In the genomic region with DNA sequence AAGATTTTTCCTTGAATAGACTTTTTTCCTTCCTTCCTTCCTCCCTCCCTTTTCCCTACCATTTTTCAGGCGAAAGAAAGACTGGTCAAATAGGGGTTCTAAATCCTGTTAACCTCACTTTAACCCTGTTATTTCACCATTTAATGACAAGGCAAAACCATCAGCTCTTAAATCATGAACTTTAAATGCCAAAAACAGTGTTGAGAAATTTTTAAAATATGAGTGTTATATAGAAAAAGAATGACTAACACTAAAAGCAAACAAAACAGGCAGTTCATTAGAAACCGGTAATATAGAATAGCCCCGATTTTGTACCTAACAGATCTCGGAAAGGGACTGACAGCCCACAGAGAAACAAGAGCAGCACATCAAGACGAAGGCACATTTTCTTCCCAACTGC, we compare ENCODE assay signal across 8 cellular contexts.
A peak's percentile ranks its signal among the peaks of the same experiment; 100 is the strongest.
DNase-seq lines count a peak whose midpoint lies in the region; ATAC-seq and TF ChIP-seq lines count a peak whose summit lies in the region.

No MANE protein-coding gene starts in this region.

- peak; percentile 87 for DNase-seq in EH (ENCODE audit: low read depth)
- DNase-seq in astrocyte of the spinal cord (ENCODE audit: low read depth, low spot score): no peak
- no peak for DNase-seq in activated gamma-delta T cell treated with Interleukin-2 at 50 U/mL for 16 hours
- DNase-seq in NCI-H1092 (lab: John Stamatoyannopoulos, UW): no peak

- peak overlapping the region; percentile 38 to 48 for H3K9ac ChIP-seq in mucosa of rectum (ENCODE audit: low read depth in 1 of 2, low read length in 2 of 2)

- in situ Hi-C loops in astrocyte of the spinal cord (cut with HindIII; ENCODE audit: low sequenced_read_pairs): no loop called here

- peaks cover 8 to 13% of the 10 kb centered on the region in 2 donors for H3K4me1 ChIP-seq in mucosa of rectum (ENCODE audit: control insufficient read depth in 2 of 2, insufficient read depth in 2 of 2, low read length in 2 of 2)

- H3K9me3 ChIP-seq in mucosa of rectum (ENCODE audit: control insufficient read depth in 2 of 2, low read length in 2 of 2): no peaks in the 10 kb centered on the region

- no peaks in the 10 kb centered on the region for H3K27me3 ChIP-seq in mucosa of rectum (ENCODE audit: control insufficient read depth in 2 of 2, insufficient read depth in 2 of 2, low read length in 2 of 2)

- no peaks in the 10 kb centered on the region for H3K36me3 ChIP-seq in mucosa of rectum (ENCODE audit: control insufficient read depth in 2 of 2, insufficient read depth in 2 of 2, low read length in 2 of 2)

- H3K4me3 ChIP-seq in astrocyte of the spinal cord (ENCODE audit: low read depth, low read length): peak overlapping the region; percentile 51
- peak overlapping the region; percentile 62 to 69 for H3K4me3 ChIP-seq in mucosa of rectum (ENCODE audit: low read length in 2 of 2)

- peak overlapping the region; percentile 68 to 72 for H3K27ac ChIP-seq in mucosa of rectum (ENCODE audit: low read depth in 2 of 2, low read length in 2 of 2)

- no peak for TF ChIP-seq CTCF in astrocyte of the spinal cord (IDR thresholded peaks at IDR 0.05; ENCODE audit: low read depth, low read length)

- ATAC-seq in HG02938 (IDR thresholded peaks at IDR 0.05; ENCODE audit: unreplicated experiment) (peak; percentile 16), HG02852 (IDR thresholded peaks at IDR 0.05; ENCODE audit: unreplicated experiment) (no peak), HG03457 (IDR thresholded peaks at IDR 0.05; ENCODE audit: unreplicated experiment) (no peak)
